8 cellular contexts compared by ENCODE assay signal in the genomic region with DNA sequence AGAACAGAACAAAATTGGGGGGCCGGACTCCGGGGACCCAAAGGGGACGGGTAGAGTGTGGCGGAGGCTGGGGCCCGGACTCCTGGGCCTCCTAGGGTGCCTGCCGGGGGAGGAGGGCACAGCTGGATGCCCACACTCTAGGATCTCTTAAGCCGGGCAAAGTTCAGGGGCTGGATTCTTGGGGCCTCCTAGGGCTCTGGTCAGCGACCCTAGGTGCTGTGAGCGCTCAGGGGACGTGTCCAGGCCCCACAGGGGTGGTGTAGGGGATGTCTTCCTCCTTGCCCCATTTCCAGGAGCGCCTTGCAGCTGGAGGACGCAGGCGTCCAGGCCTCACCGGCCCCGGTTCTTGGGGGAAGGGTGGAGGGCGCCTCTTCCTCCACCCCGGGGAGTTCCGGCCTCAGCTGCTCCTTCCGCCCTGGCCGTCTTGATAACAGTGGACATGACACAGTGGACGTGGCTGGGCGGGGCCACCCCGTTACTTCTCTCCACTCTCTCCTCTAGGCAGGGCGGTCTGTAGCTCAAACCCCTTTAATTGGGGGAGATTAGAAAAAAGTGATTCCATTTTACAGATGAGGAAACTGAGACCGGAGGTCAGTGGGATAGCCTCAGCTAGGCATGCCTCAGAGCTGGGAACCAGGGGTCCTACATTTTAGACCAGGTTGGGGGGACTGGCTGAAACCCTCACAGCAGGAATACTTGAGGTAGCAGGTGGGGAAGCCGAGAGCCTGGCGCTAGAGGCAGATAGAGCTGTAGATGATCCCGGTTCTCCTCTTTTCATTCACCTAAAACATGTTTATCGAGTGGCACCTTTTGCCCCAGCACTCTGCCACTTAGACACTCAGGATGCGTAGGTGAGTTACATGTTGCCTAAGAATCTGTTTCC. TPM values are rescaled to one million over a fixed set of nuclear protein-coding genes. Genes with fewer than 3 reads are reported as not detected.
A peak's percentile ranks its signal among the peaks of the same experiment; 100 is the strongest.
DNase-seq lines count a peak whose midpoint lies in the region; ATAC-seq and TF ChIP-seq lines count a peak whose summit lies in the region.

No MANE protein-coding gene starts in this region.

- H3K79me2 ChIP-seq in hepatocyte = peaks cover 15% of the 10 kb centered on the region

- H3K4me3 Mint-ChIP-seq in activated naive CD4-positive, alpha-beta T cell treated with anti-CD3 and anti-CD28 coated beads, Interleukin-2, amount 10 ng/mL, durations not matched to agents 7 days and 5 days = peak overlapping the region; percentile 81
- H3K4me3 Mint-ChIP-seq in stimulated activated effector memory CD8-positive, alpha-beta T cell treated with anti-CD3 and anti-CD28 coated beads, Interleukin-12 subunit alpha, Interleukin-12 subunit beta, amount 100 ng/mL, for 72 hours = peak overlapping the region; percentile 78

- WGBS in hepatocyte (ENCODE audit: low lambda C conversion rate, missing lambda C conversion rate) = 39% methylated on average over 27 of the region's 30 CpGs

- H3K4me1 Mint-ChIP-seq in activated naive CD4-positive, alpha-beta T cell treated with anti-CD3 and anti-CD28 coated beads, Interleukin-2, amount 10 ng/mL, durations not matched to agents 7 days and 5 days = peaks cover 37% of the 10 kb centered on the region
- H3K4me1 Mint-ChIP-seq in stimulated activated effector memory CD8-positive, alpha-beta T cell treated with anti-CD3 and anti-CD28 coated beads, Interleukin-12 subunit alpha, Interleukin-12 subunit beta, amount 100 ng/mL, for 72 hours = peaks cover 44% of the 10 kb centered on the region

- CTCF ChIA-PET in activated naive CD4-positive, alpha-beta T cell treated with anti-CD3 and anti-CD28 coated beads, Interleukin-2, amount 10 ng/mL, durations not matched to agents 7 days and 5 days (lab: Charles Lee) = interaction anchor here (0.7 to 1.4 kb wide), 5 partner anchors 9 to 1950 kb away, joined by 3 to 10 read pairs (median 4); a partner anchor contains a TSS

- H3K27ac Mint-ChIP-seq in activated naive CD4-positive, alpha-beta T cell treated with anti-CD3 and anti-CD28 coated beads, Interleukin-2, amount 10 ng/mL, durations not matched to agents 7 days and 5 days = peak overlapping the region; percentile 90
- peak overlapping the region; percentile 95 for H3K27ac Mint-ChIP-seq in stimulated activated effector memory CD8-positive, alpha-beta T cell treated with anti-CD3 and anti-CD28 coated beads, Interleukin-12 subunit alpha, Interleukin-12 subunit beta, amount 100 ng/mL, for 72 hours

- H2AFZ ChIP-seq in hepatocyte = peak overlapping the region; percentile 78

- no peaks in the 10 kb centered on the region for H3K36me3 ChIP-seq in hepatocyte (replicated peaks; ENCODE audit: insufficient read depth, low read depth)

- peak overlapping the region; percentile 98 for H3K27ac ChIP-seq in hepatocyte

- H3K4me2 ChIP-seq in hepatocyte = peak overlapping the region; percentile 80

- peaks cover 9% of the 10 kb centered on the region for H3K9me3 Mint-ChIP-seq in activated naive CD4-positive, alpha-beta T cell treated with anti-CD3 and anti-CD28 coated beads, Interleukin-2, amount 10 ng/mL, durations not matched to agents 7 days and 5 days
- H3K9me3 Mint-ChIP-seq in stimulated activated effector memory CD8-positive, alpha-beta T cell treated with anti-CD3 and anti-CD28 coated beads, Interleukin-12 subunit alpha, Interleukin-12 subunit beta, amount 100 ng/mL, for 72 hours = no peaks in the 10 kb centered on the region

- TF ChIP-seq CTCF in GM12875 (IDR thresholded peaks at IDR 0.05; ENCODE audit: borderline replicate concordance, insufficient read depth, low read depth, low read length) (no peak), hepatocyte (IDR thresholded peaks at IDR 0.05; ENCODE audit: poor library complexity) (no peak)

- peaks cover 4% of the 10 kb centered on the region for H3K27me3 Mint-ChIP-seq in activated naive CD4-positive, alpha-beta T cell treated with anti-CD3 and anti-CD28 coated beads, Interleukin-2, amount 10 ng/mL, durations not matched to agents 7 days and 5 days

- H3K4me3 ChIP-seq in GM12875 (ENCODE audit: low read depth, low read length) (peak overlapping the region; percentile 66), hepatocyte (peak overlapping the region; percentile 75)

- no peaks in the 10 kb centered on the region for H3K9me3 ChIP-seq in hepatocyte (ENCODE audit: low read depth)

- H3K36me3 Mint-ChIP-seq in activated naive CD4-positive, alpha-beta T cell treated with anti-CD3 and anti-CD28 coated beads, Interleukin-2, amount 10 ng/mL, durations not matched to agents 7 days and 5 days = peaks cover 26% of the 10 kb centered on the region
- H3K36me3 Mint-ChIP-seq in stimulated activated effector memory CD8-positive, alpha-beta T cell treated with anti-CD3 and anti-CD28 coated beads, Interleukin-12 subunit alpha, Interleukin-12 subunit beta, amount 100 ng/mL, for 72 hours = peaks cover 48% of the 10 kb centered on the region

- H4K20me1 ChIP-seq in hepatocyte (ENCODE audit: insufficient read depth, poor library complexity, severe bottlenecking) = no peaks in the 10 kb centered on the region

- ATAC-seq in HG03354 (IDR thresholded peaks at IDR 0.05; ENCODE audit: poor library complexity, severe bottlenecking, unreplicated experiment) = peak; percentile 26
- peak; percentile 25 for ATAC-seq in stimulated activated effector memory CD8-positive, alpha-beta T cell treated with anti-CD3 and anti-CD28 coated beads, Interleukin-12 subunit alpha, Interleukin-12 subunit beta, amount 100 ng/mL, for 72 hours

- H3K4me1 ChIP-seq in hepatocyte (ENCODE audit: insufficient read depth) = peaks cover 4% of the 10 kb centered on the region

- DNase-seq in activated naive CD4-positive, alpha-beta T cell treated with anti-CD3 and anti-CD28 coated beads, Interleukin-2, amount 10 ng/mL, durations not matched to agents 7 days and 5 days = peak; percentile 31
- DNase-seq in hepatocyte (ENCODE audit: low spot score) (peak; percentile 76), amniotic stem cell (lab: John Stamatoyannopoulos, UW) (no peak), NCI-H774 (lab: John Stamatoyannopoulos, UW) (no peak), NCI-H187 treated with DMSO at 0.1 percent for 48 hours (lab: John Stamatoyannopoulos, UW) (no peak)
- peak in 1 of 2 donors; percentile 71 for DNase-seq in stimulated activated effector memory CD8-positive, alpha-beta T cell treated with anti-CD3 and anti-CD28 coated beads, Interleukin-12 subunit alpha, Interleukin-12 subunit beta, amount 100 ng/mL, for 72 hours (ENCODE audit: low spot score in 2 of 2)

- H3K27me3 ChIP-seq in hepatocyte = no peaks in the 10 kb centered on the region

- H3K9me2 ChIP-seq in hepatocyte (replicated peaks; ENCODE audit: insufficient read depth) = no peaks in the 10 kb centered on the region

RNA-seq across cellular contexts. Expression of a gene that starts 0.7 kb away (rescaled TPM):
- total RNA-seq in hepatocyte = 51.9 and 58.6 TPM in 2 replicates
- polyA plus RNA-seq in hepatocyte = 142 and 150 TPM in 2 replicates

RNA-seq across cellular contexts. Expression of a gene that starts 4.1 kb away (rescaled TPM):
- total RNA-seq in hepatocyte = not detected in 2 replicates
- polyA plus RNA-seq in hepatocyte = 0.60 and 0.62 TPM in 2 replicates

RNA-seq across cellular contexts. Expression of a gene that starts 8.0 kb away (rescaled TPM):
- total RNA-seq in hepatocyte = 18.1 and 29.4 TPM in 2 replicates
- 296 and 312 TPM in 2 replicates for polyA plus RNA-seq in hepatocyte

RNA-seq across cellular contexts. Expression of a gene that starts 8.3 kb away (rescaled TPM):
- 20.3 and 24.5 TPM in 2 replicates for total RNA-seq in hepatocyte
- 19.6 and 19.9 TPM in 2 replicates for polyA plus RNA-seq in hepatocyte

RNA-seq across cellular contexts. Expression of a gene that starts 31.2 kb away (rescaled TPM):
- not detected in 2 replicates for total RNA-seq in hepatocyte
- polyA plus RNA-seq in hepatocyte = 0.74 TPM in 1 of 2 replicates, not detected in the other

Comparison
In these comparisons a context has a peak if more than half of its experiments do, and no peak if none do; other contexts are left out.
1. DNase-seq: peak in activated naive CD4-positive, alpha-beta T cell treated with anti-CD3 and anti-CD28 coated beads, Interleukin-2, amount 10 ng/mL, durations not matched to agents 7 days and 5 days (single experiment) and hepatocyte (single experiment); none in amniotic stem cell (single experiment), NCI-H774 (single experiment) and NCI-H187 treated with DMSO at 0.1 percent for 48 hours (single experiment).